In the genomic region with DNA sequence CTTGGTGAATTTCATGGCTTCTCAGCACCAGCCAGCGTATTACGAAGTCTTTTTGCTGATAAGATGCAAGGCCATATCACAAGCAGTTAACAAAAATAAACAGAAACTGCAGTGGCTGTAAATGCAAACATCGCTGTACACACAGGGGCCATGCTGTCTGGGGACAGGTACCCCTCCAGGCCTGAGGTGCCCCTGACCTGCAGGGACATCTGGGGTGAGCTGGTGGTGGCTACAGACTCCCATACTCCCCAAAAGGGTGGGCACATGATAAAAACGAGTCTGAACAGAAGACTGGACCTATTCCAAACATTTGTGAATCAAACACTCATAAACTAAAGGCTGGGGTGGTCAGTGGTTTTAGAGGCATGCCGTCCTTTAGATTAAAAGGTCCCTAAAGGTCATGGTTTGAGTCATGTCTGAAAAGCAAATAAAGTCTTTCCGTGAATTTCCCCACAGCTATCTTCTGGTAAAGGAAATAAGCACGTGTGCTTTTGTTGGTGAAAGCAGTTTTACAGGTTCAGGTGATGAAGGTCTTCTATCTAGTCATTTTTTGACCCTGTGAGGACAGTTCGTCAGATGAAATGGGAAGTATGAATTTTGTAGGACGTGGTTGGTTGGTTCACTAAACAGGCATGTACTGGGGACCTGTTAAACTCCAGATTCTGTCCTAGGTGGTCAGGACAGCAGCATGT, we compare ENCODE assay signal across 10 cellular contexts. TPM values are rescaled to one million over a fixed set of nuclear protein-coding genes. Genes with fewer than 3 reads are reported as not detected.
DNase-seq lines count a peak whose midpoint lies in the region; ATAC-seq and TF ChIP-seq lines count a peak whose summit lies in the region.
"Had no signal": no experiment of that assay in that cellular context is flagged by ENCODE, and none has a peak within 500 bp of the region (broad histone marks: within the 10 kb centered on the region; RNA-seq: fewer than 3 reads in every experiment).

No MANE protein-coding gene starts in this region.

- peaks cover 4% of the 10 kb centered on the region for H3K9me3 Mint-ChIP-seq in activated T-helper 17 cell treated with anti-CD3 and anti-CD28 coated beads, Interleukin-2, amount 50 U/mL, for 72 hours
- H3K9me3 Mint-ChIP-seq in naive thymus-derived CD4-positive, alpha-beta T cell: no peaks in the 10 kb centered on the region
- H3K9me3 Mint-ChIP-seq: nephron progenitor cell had no signal

- intact Hi-C loops in naive thymus-derived CD4-positive, alpha-beta T cell (cut with micrococcal nuclease): loop anchor here in 1 of 2 donors (5.0 kb wide), 2 partner anchors 89 to 239 kb away; no protein-coding TSS in a partner anchor
- intact Hi-C loops in sciatic nerve (cut with DNase I): no loop called here

- peak overlapping the region; percentile 96 for H3K27ac Mint-ChIP-seq in activated T-helper 17 cell treated with anti-CD3 and anti-CD28 coated beads, Interleukin-2, amount 50 U/mL, for 72 hours
- peak overlapping the region in 8 of 9 donors; percentile 2 to 83 (median 51) for H3K27ac Mint-ChIP-seq in naive thymus-derived CD4-positive, alpha-beta T cell
- H3K27ac Mint-ChIP-seq: nephron progenitor cell had no signal

- no peak overlapping the region for H3K4me3 ChIP-seq in GM12865 (ENCODE audit: low read depth, low read length)
- no peak overlapping the region for H3K4me3 ChIP-seq in naive thymus-derived CD4-positive, alpha-beta T cell (ENCODE audit: low read length)

- peaks cover 50% of the 10 kb centered on the region for H3K36me3 Mint-ChIP-seq in activated T-helper 17 cell treated with anti-CD3 and anti-CD28 coated beads, Interleukin-2, amount 50 U/mL, for 72 hours (ENCODE audit: low read depth)
- peaks cover 0 to 13% (median 0%) of the 10 kb centered on the region in 5 donors for H3K36me3 Mint-ChIP-seq in naive thymus-derived CD4-positive, alpha-beta T cell

- H3K27me3 Mint-ChIP-seq in activated T-helper 17 cell treated with anti-CD3 and anti-CD28 coated beads, Interleukin-2, amount 50 U/mL, for 72 hours: no peaks in the 10 kb centered on the region
- H3K27me3 Mint-ChIP-seq in naive thymus-derived CD4-positive, alpha-beta T cell: no peaks in the 10 kb centered on the region

- H3K4me1 ChIP-seq in naive thymus-derived CD4-positive, alpha-beta T cell (ENCODE audit: control insufficient read depth in 2 of 2, insufficient read depth in 2 of 2, low read length in 2 of 2): peaks cover 53 to 61% of the 10 kb centered on the region in 2 donors

- H3K4me1 Mint-ChIP-seq in activated T-helper 17 cell treated with anti-CD3 and anti-CD28 coated beads, Interleukin-2, amount 50 U/mL, for 72 hours: peaks cover 57% of the 10 kb centered on the region
- peaks cover 49 to 96% (median 86%) of the 10 kb centered on the region in 7 donors for H3K4me1 Mint-ChIP-seq in naive thymus-derived CD4-positive, alpha-beta T cell

- peak; percentile 55 for ATAC-seq in HG02981 (IDR thresholded peaks at IDR 0.05; ENCODE audit: unreplicated experiment)
- peak; percentile 40 for ATAC-seq in activated T-helper 17 cell treated with anti-CD3 and anti-CD28 coated beads, Interleukin-2, amount 50 U/mL, for 72 hours (replicated peaks)
- ATAC-seq in naive thymus-derived CD4-positive, alpha-beta T cell: no peak
- no peak for ATAC-seq in sciatic nerve

- H3K4me3 Mint-ChIP-seq in activated T-helper 17 cell treated with anti-CD3 and anti-CD28 coated beads, Interleukin-2, amount 50 U/mL, for 72 hours: peak overlapping the region; percentile 81
- peak overlapping the region in 7 of 10 donors; percentile 16 to 50 (median 34) for H3K4me3 Mint-ChIP-seq in naive thymus-derived CD4-positive, alpha-beta T cell
- H3K4me3 Mint-ChIP-seq: nephron progenitor cell had no signal

- H3K27ac ChIP-seq in naive thymus-derived CD4-positive, alpha-beta T cell (ENCODE audit: low read depth, low read length): no peak overlapping the region
- H3K27ac ChIP-seq: epithelial cell of prostate had no signal

- DNase-seq in GM12865 (ENCODE audit: low read depth): peak; percentile 53
- no peak for DNase-seq in naive thymus-derived CD4-positive, alpha-beta T cell
- no peak for DNase-seq in sciatic nerve (ENCODE audit: low spot score)
- no peak for DNase-seq in GM10266 (ENCODE audit: extremely low spot score)
- DNase-seq in hepatic stellate cell (ENCODE audit: low spot score): no peak
- DNase-seq in COLO829 (ENCODE audit: low spot score): no peak
- DNase-seq: nephron progenitor cell had no signal

- H3K9me3 ChIP-seq in naive thymus-derived CD4-positive, alpha-beta T cell (ENCODE audit: control insufficient read depth in 2 of 3, low read length in 3 of 3): no peaks in the 10 kb centered on the region

- CTCF ChIA-PET in naive thymus-derived CD4-positive, alpha-beta T cell (lab: Charles Lee): no interaction called here

- no peaks in the 10 kb centered on the region for H3K27me3 ChIP-seq in naive thymus-derived CD4-positive, alpha-beta T cell (ENCODE audit: control insufficient read depth in 2 of 2, insufficient read depth in 2 of 2, low read length in 2 of 2)

- POLR2A ChIA-PET in naive thymus-derived CD4-positive, alpha-beta T cell (lab: Charles Lee): no interaction called here

- no peak for TF ChIP-seq CTCF in GM12865 (IDR thresholded peaks at IDR 0.05; ENCODE audit: insufficient read depth, low read depth, low read length, missing control alignments)
- TF ChIP-seq CTCF in GM10266 (IDR thresholded peaks at IDR 0.05; ENCODE audit: control insufficient read depth, insufficient read depth, low read depth, missing control alignments): no peak

- no peaks in the 10 kb centered on the region for H3K36me3 ChIP-seq in naive thymus-derived CD4-positive, alpha-beta T cell (ENCODE audit: control insufficient read depth in 2 of 3, insufficient read depth in 3 of 3, low read length in 3 of 3)

RNA-seq across cellular contexts. Expression of a gene that starts 36.8 kb away (rescaled TPM):
- total RNA-seq in activated T-helper 17 cell treated with anti-CD3 and anti-CD28 coated beads, Interleukin-2, amount 50 U/mL, for 72 hours: 10 to 100 TPM; 59.6 to 76.7 TPM
- 10 to 100 TPM; 84.1 to 98.8 (median 91.4) TPM for total RNA-seq in naive thymus-derived CD4-positive, alpha-beta T cell
- polyA plus RNA-seq in naive thymus-derived CD4-positive, alpha-beta T cell: 10 to 100 TPM; 51.4 to 71.2 TPM
- 20.6 TPM for total RNA-seq in sciatic nerve

Comparison
In these comparisons a context has a peak if more than half of its experiments do, and no peak if none do; other contexts are left out.
1. ATAC-seq: peak in HG02981 (single experiment) and activated T-helper 17 cell treated with anti-CD3 and anti-CD28 coated beads, Interleukin-2, amount 50 U/mL, for 72 hours (single experiment); none in naive thymus-derived CD4-positive, alpha-beta T cell (single experiment) and sciatic nerve (single experiment).